In the genomic region with DNA sequence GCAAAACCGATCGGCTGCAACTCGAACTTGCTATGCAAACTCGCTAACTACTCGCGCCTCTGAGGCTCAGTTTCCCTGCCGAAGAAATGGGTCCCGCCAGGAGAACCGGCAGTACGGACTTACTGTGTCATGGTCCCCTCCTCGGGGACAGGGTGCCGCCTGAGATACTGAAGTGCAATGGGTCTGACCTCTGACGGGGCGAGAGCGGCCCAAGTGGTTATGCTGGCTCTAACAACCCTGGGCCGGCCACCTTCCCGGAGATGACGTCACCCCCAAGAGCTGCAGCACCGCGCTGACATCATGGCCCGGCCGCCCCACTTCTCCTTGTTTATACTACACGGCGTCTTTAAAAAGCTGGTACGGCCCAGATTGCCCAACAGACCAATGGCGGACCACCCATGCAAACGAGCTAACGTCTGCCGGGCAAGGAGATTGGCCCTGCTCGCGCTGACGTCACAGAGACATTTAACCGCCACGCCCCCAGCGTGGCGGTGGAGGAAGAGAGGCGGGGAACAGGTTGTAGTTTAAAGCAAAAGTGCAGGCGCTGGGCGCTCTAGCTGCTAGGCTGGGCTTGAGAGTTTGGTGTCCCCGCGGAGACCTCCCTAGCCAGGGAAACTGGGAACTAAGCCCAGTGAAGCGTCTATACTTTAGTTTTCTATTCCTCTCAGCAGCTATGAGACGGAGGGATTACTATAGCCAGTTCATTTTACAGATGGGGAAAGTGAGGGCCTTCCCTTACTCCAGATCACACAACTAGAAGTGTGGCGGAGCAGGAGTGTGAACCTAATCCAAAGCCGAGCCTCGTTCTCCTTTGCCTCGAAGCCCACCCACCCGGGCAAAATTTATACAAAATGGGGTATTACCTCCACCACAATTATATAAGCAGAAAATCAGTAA, we compare ENCODE assay signal across 8 cellular contexts. TPM values are rescaled to one million over a fixed set of nuclear protein-coding genes. Genes with fewer than 3 reads are reported as not detected.
DNase-seq lines count a peak whose midpoint lies in the region; ATAC-seq and TF ChIP-seq lines count a peak whose summit lies in the region.

No MANE protein-coding gene starts in this region.

- no peaks in the 10 kb centered on the region for H3K36me3 ChIP-seq in kidney epithelial cell (ENCODE audit: control insufficient read depth, insufficient read depth, low read length)

- peak; percentile 100 for DNase-seq in Ammon's horn (ENCODE audit: low spot score)
- peak; percentile 79 for DNase-seq in GM19240 (ENCODE audit: insufficient read length, low spot score)
- DNase-seq in NCI-H524 (lab: John Stamatoyannopoulos, UW), result peak; percentile 91 to 98
- peak; percentile 96 to 98 for DNase-seq in activated CD4-positive, alpha-beta T cell treated with anti-CD3 and anti-CD28 coated beads for 4 hours
- peak; percentile 99 for DNase-seq in kidney epithelial cell (ENCODE audit: low read depth)
- peak; percentile 97 for DNase-seq in stimulated activated CD4-positive, alpha-beta T cell treated with anti-CD3 and anti-CD28 coated beads, Interleukin-15, amount 100 ng/mL, for 48 hours (ENCODE audit: low read depth in 2 of 2)

- ATAC-seq in HG03457 (IDR thresholded peaks at IDR 0.05; ENCODE audit: unreplicated experiment), result peak; percentile 56

- H3K4me3 ChIP-seq in kidney epithelial cell (ENCODE audit: low read depth, low read length), result peak overlapping the region; percentile 97

- no peaks in the 10 kb centered on the region for H3K27me3 ChIP-seq in kidney epithelial cell (ENCODE audit: control insufficient read depth, insufficient read depth, low read length)

- peak overlapping the region; percentile 99 for H3K27ac ChIP-seq in cingulate gyrus (ENCODE audit: low read depth, low read length)

- TF ChIP-seq CTCF in kidney epithelial cell (IDR thresholded peaks at IDR 0.05; ENCODE audit: insufficient read depth, low read length, poor library complexity, severe bottlenecking), result no peak

RNA-seq across cellular contexts. Expression of a gene that starts 0.7 kb away (rescaled TPM):
- 31.2 and 36.6 TPM in 2 replicates for total RNA-seq in kidney epithelial cell

RNA-seq across cellular contexts. Expression of a gene that starts 11.3 kb away (rescaled TPM):
- 0.08 and 0.21 TPM in 2 replicates for total RNA-seq in kidney epithelial cell

Comparison
In these comparisons a context has a peak if more than half of its experiments do, and no peak if none do; other contexts are left out.
1. Peak in every context shown above with its lines: DNase-seq, ATAC-seq, H3K4me3 ChIP-seq and H3K27ac ChIP-seq.